In genomic region chr19:18149596-18149975, GRCh38 we compare ENCODE assay signal across 28 cellular contexts. TPM values are rescaled to one million over a fixed set of nuclear protein-coding genes. Genes with fewer than 3 reads are reported as not detected.
"Had no signal": no experiment of that assay in that cellular context is flagged by ENCODE, and none has a peak within 500 bp of the region (broad histone marks: within the 10 kb centered on the region; RNA-seq: fewer than 3 reads in every experiment).

No MANE protein-coding gene starts in this region.

- H2AFZ ChIP-seq: hepatocyte had no signal

- H3K9me3 ChIP-seq: gastroesophageal sphincter, heart left ventricle, lower lobe of right lung, prostate gland, sigmoid colon, thoracic aorta, transverse colon, upper lobe of right lung, uterus had no signal

- FAIRE-seq: islet of Langerhans had no signal

- H3K27me3 ChIP-seq: gastroesophageal sphincter, heart left ventricle, hepatocyte, sigmoid colon, transverse colon, upper lobe of right lung, uterus had no signal

- H3K9me3 Mint-ChIP-seq: nephron; stimulated activated effector memory CD8-positive, alpha-beta T cell treated with anti-CD3 and anti-CD28 coated beads, Interleukin-12 subunit alpha, Interleukin-12 subunit beta, amount 100 ng/mL, for 72 hours had no signal

- H3K4me3 Mint-ChIP-seq: nephron; stimulated activated effector memory CD8-positive, alpha-beta T cell treated with anti-CD3 and anti-CD28 coated beads, Interleukin-12 subunit alpha, Interleukin-12 subunit beta, amount 100 ng/mL, for 72 hours had no signal

- H3K27ac ChIP-seq: epithelial cell of prostate, gastroesophageal sphincter, heart left ventricle, hepatocyte, lower lobe of right lung, prostate gland, sigmoid colon, thoracic aorta, transverse colon, upper lobe of right lung, uterus had no signal

- ATAC-seq: esophagus mucosa; gastroesophageal sphincter; heart left ventricle; left colon; left ventricle myocardium superior; lower lobe of right lung; right cardiac atrium; stimulated activated effector memory CD8-positive, alpha-beta T cell treated with anti-CD3 and anti-CD28 coated beads, Interleukin-12 subunit alpha, Interleukin-12 subunit beta, amount 100 ng/mL, for 72 hours; stimulated activated naive CD8-positive, alpha-beta T cell treated with anti-CD3 and anti-CD28 coated beads, Interleukin-15, Interleukin-2, amounts not matched to agents 100 U/mL and 50 U/mL, for 24 hours; upper lobe of right lung had no signal

- H3K36me3 ChIP-seq: uterus had no signal

- H3K27ac Mint-ChIP-seq: nephron; stimulated activated effector memory CD8-positive, alpha-beta T cell treated with anti-CD3 and anti-CD28 coated beads, Interleukin-12 subunit alpha, Interleukin-12 subunit beta, amount 100 ng/mL, for 72 hours had no signal

- H3K4me3 ChIP-seq: gastroesophageal sphincter, heart left ventricle, hepatocyte, lower lobe of right lung, prostate gland, sigmoid colon, smooth muscle cell, thoracic aorta, transverse colon, upper lobe of right lung, uterus had no signal

- H3K4me2 ChIP-seq: hepatocyte, smooth muscle cell had no signal

- DNase-seq: cortex of kidney; effector CD4-positive, alpha-beta T cell; foreskin fibroblast; heart left ventricle; kidney glomerular epithelial cell; left ventricle myocardium superior; lower lobe of right lung; sigmoid colon; stimulated activated CD4-positive, alpha-beta T cell treated with anti-CD3 and anti-CD28 coated beads, Interleukin-12 subunit alpha, Interleukin-12 subunit beta, amount 100 ng/mL, for 4 hours; stimulated activated CD4-positive, alpha-beta T cell treated with anti-CD3 and anti-CD28 coated beads, Interleukin-1b, Interleukin-23, amount 100 ng/mL, for 48 hours; stimulated activated CD4-positive, alpha-beta T cell treated with anti-CD3 and anti-CD28 coated beads, Interleukin-4, amount 100 ng/mL, for 1 hour; stimulated activated naive CD8-positive, alpha-beta T cell treated with anti-CD3 and anti-CD28 coated beads, Interleukin-15, Interleukin-2, amounts not matched to agents 100 U/mL and 50 U/mL, for 24 hours; transverse colon; upper lobe of right lung; uterus had no signal

RNA-seq across cellular contexts. Expression of gene IFI30, which starts 24.0 kb away (rescaled TPM):
- total RNA-seq: osteocyte had no signal
